In genomic region chr7:87876040-87876758, GRCh38 we compare ENCODE assay signal across 8 cellular contexts. TPM values are rescaled to one million over a fixed set of nuclear protein-coding genes. Genes with fewer than 3 reads are reported as not detected.
DNase-seq lines count a peak whose midpoint lies in the region; ATAC-seq, FAIRE-seq and TF ChIP-seq lines count a peak whose summit lies in the region.

Gene DBF4, plus strand, starts transcription at chr7:87876493. Its CDS starts 240 bp downstream, at chr7:87876733.
Gene SLC25A40, minus strand, starts transcription at chr7:87876360. Its CDS starts 17,633 bp downstream, at chr7:87858727.

- H3K27ac ChIP-seq in pancreas (peak within 1 kb of the TSS; percentile 85 to 98 (median 94)), thyroid gland (peak within 1 kb of the TSS; percentile 81 to 96 (median 93))

- H3K27me3 ChIP-seq in pancreas (no peaks in the 10 kb centered on the region), thyroid gland (no peaks in the 10 kb centered on the region)

- H3K4me1 ChIP-seq in pancreas (peaks cover 0 to 25% (median 5%) of the 10 kb centered on the region in 3 donors), thyroid gland (peaks cover 3 to 15% of the 10 kb centered on the region in 2 donors)

- H3K9me3 ChIP-seq in pancreas = no peaks in the 10 kb centered on the region
- no peaks in the 10 kb centered on the region for H3K9me3 ChIP-seq in thyroid gland

- H3K4me3 ChIP-seq in pancreas (peak within 1 kb of the TSS; percentile 66 to 84 (median 76)), thyroid gland (replicated peaks in 1 of 3) (peak within 1 kb of the TSS; percentile 24 to 80 (median 77))

- H3K36me3 ChIP-seq in pancreas (no peaks in the 10 kb centered on the region), thyroid gland (no peaks in the 10 kb centered on the region)

- intact Hi-C loops in Right ventricle myocardium superior (cut with DNase I) = no loop called here
- intact Hi-C loops in pancreas (cut with DNase I) = no loop called here
- intact Hi-C loops in thyroid gland (cut with DNase I) = no loop called here

- FAIRE-seq in GM12891 (lab: Jason Lieb, UNC) (peak; percentile 99), pancreas (lab: Jason Lieb, UNC) (no peak)

- peak; percentile 92 for ATAC-seq in HG02798 (IDR thresholded peaks at IDR 0.05; ENCODE audit: poor library complexity, unreplicated experiment)
- peak; percentile 99 for ATAC-seq in Right ventricle myocardium superior (ENCODE audit: poor library complexity)
- ATAC-seq in pancreas = peak; percentile 93 to 97 (median 97)

- WGBS in pancreas, 2 donors = 3% methylated on average over 63 to 80 of the region's 80 CpGs
- WGBS in thyroid gland, 2 donors = 0 to 2% methylated on average over 13 to 30 of the region's 80 CpGs

- no peak for TF ChIP-seq CTCF in pancreas (IDR thresholded peaks at IDR 0.05)
- no peak for TF ChIP-seq CTCF in thyroid gland (IDR thresholded peaks at IDR 0.05)

- TF ChIP-seq POLR2A in GM12891 (IDR thresholded peaks at IDR 0.05; ENCODE audit: low read depth, low read length) (peak; percentile 93), thyroid gland (IDR thresholded peaks at IDR 0.05) (peak in 1 of 2 donors; percentile 89)

- DNase-seq in GM12891 (ENCODE audit: insufficient read length, low spot score) = peak; percentile 76
- peak; percentile 95 for DNase-seq in NCI-H1417 treated with DMSO at 0.1 percent for 48 hours (lab: John Stamatoyannopoulos, UW)
- DNase-seq in SW 1271 (lab: John Stamatoyannopoulos, UW) = peak; percentile 82 to 96
- DNase-seq in activated naive CD8-positive, alpha-beta T cell treated with anti-CD3 and anti-CD28 coated beads, Interleukin-2, amount 50 U/mL, for 16 hours (ENCODE audit: low read depth, low spot score) = peak; percentile 91
- DNase-seq in Right ventricle myocardium superior = peak; percentile 98
- DNase-seq in pancreas = peak; percentile 95 to 97 (median 96)
- peak; percentile 98 for DNase-seq in thyroid gland

TF ChIP-seq in GM12891, 5 proteins besides CTCF, POLR2A, EP300 and RAD21:
- TF ChIP-seq POLR2AphosphoS5 (IDR thresholded peaks at IDR 0.05; ENCODE audit: low read depth, low read length) (peak; percentile 91), PAX5 (IDR thresholded peaks at IDR 0.05; ENCODE audit: insufficient read depth, low read length, severe bottlenecking) (peak; percentile 8), SPI1 (IDR thresholded peaks at IDR 0.05; ENCODE audit: low read depth, low read length) (no peak), TAF1 (IDR thresholded peaks at IDR 0.05; ENCODE audit: low read depth, low read length) (peak; percentile 80), POU2F2 (IDR thresholded peaks at IDR 0.05; ENCODE audit: low read depth, low read length) (peak; percentile 91)
TF ChIP-seq in GM12891: peak in this region for 4.

RNA-seq across cellular contexts. Expression of gene DBF4, which starts in this region (rescaled TPM):
- polyA plus RNA-seq in GM12891 (2012; ENCODE audit: low read depth, missing spikeins) = 24.7 TPM
- total RNA-seq in Right ventricle myocardium superior (1.1 TPM), pancreas (1 to 10 TPM; 2.3 to 4.4 (median 3.8) TPM), thyroid gland (10 to 100 TPM in 3 of 4 donors, 1 to 10 TPM in 1; 8.8 to 21.1 (median 11.7) TPM)
- polyA plus RNA-seq in pancreas = 1 to 10 TPM; 3.1 to 3.2 TPM

RNA-seq across cellular contexts. Expression of gene SLC25A40, which starts in this region (rescaled TPM):
- polyA plus RNA-seq in GM12891 (2012; ENCODE audit: low read depth, missing spikeins) = 14.3 TPM
- total RNA-seq in Right ventricle myocardium superior (20.8 TPM), pancreas (10 to 100 TPM in 1 of 6 donors, 1 to 10 TPM in 5; 5.3 to 13.1 (median 8.8) TPM), thyroid gland (10 to 100 TPM; 17.0 to 31.7 (median 24.9) TPM)
- polyA plus RNA-seq in pancreas = 1 to 10 TPM; 2.7 to 6.4 TPM

Comparison
In these comparisons a context has a peak if more than half of its experiments do, and no peak if none do; other contexts are left out.
1. Peak in every context shown above with its lines: DNase-seq, ATAC-seq, H3K4me3 ChIP-seq and H3K27ac ChIP-seq.